ENCODE assay signal across 14 cellular contexts in the genomic region with DNA sequence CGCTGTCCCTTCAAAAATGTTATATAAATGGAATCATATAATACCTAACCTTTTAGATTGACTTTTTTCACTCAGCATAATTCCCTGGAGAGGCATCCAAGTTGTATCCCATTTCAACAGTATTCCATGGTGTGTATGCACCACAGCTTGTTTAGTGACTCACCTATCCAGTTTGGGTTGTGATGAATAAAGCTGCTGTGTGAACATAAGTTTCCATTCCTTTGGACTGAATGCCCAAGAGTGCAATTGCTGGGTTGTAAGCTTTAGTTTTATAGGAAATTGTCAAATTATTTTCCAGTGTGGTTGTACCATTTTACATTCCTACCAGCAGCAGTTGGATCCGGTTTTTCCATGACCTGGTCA.
DNase-seq lines count a peak whose midpoint lies in the region; ATAC-seq and TF ChIP-seq lines count a peak whose summit lies in the region.
"Had no signal": no experiment of that assay in that cellular context is flagged by ENCODE, and none has a peak within 500 bp of the region (broad histone marks: within the 10 kb centered on the region; RNA-seq: fewer than 3 reads in every experiment).

No MANE protein-coding gene starts in this region.

- no peak for ATAC-seq in HG02763 (IDR thresholded peaks at IDR 0.05; ENCODE audit: unreplicated experiment)
- ATAC-seq: activated CD4-positive, CD25-positive, alpha-beta regulatory T cell treated with anti-CD3 and anti-CD28 coated beads, Interleukin-2, amount 50 U/mL, for 24 hours; GM12878; naive thymus-derived CD8-positive, alpha-beta T cell had no signal

- DNase-seq in EH (ENCODE audit: low read depth) (peak; percentile 47), NCI-H446 treated with DMSO at 0.1 percent for 48 hours (lab: John Stamatoyannopoulos, UW) (peak; percentile 15), dedifferentiated amniotic fluid mesenchymal stem cell (ENCODE audit: extremely low spot score) (peak; percentile 26), retinal pigment epithelial cell (ENCODE audit: low read depth) (peak; percentile 43), putamen (ENCODE audit: low spot score) (no peak)
- no peak for DNase-seq in NK-92 treated with Interleukin-12 subunit alpha and Interleukin-12 subunit beta, amount 100 ng/mL, for 24 hours (lab: John Stamatoyannopoulos, UW)
- DNase-seq: effector CD4-positive, alpha-beta T cell; MM.1S; naive thymus-derived CD8-positive, alpha-beta T cell; SHP77 had no signal

- no peak for TF ChIP-seq CTCF in retinal pigment epithelial cell (conservative IDR thresholded peaks at IDR 0.05; ENCODE audit: low read depth, low read length)

- H3K4me3 ChIP-seq in retinal pigment epithelial cell (ENCODE audit: low read length) = no peak overlapping the region
- H3K4me3 ChIP-seq: BLaER1 treated with 17β-estradiol and CSF1 and Interleukin-3, amounts not matched to agents 10 nM and 100 nM; GM12878 had no signal

Comparison
In these comparisons a context has a peak if more than half of its experiments do, and no peak if none do; other contexts are left out.
1. DNase-seq: peak in EH (single experiment), NCI-H446 treated with DMSO at 0.1 percent for 48 hours (single experiment), dedifferentiated amniotic fluid mesenchymal stem cell (single experiment) and retinal pigment epithelial cell (single experiment); none in putamen (single experiment) and NK-92 treated with Interleukin-12 subunit alpha and Interleukin-12 subunit beta, amount 100 ng/mL, for 24 hours (single experiment).